Comparison of ENCODE assay signal across 8 cellular contexts in genomic region chr2:47724221-47724981, GRCh38. TPM values are rescaled to one million over a fixed set of nuclear protein-coding genes. Genes with fewer than 3 reads are reported as not detected.
A peak's percentile ranks its signal among the peaks of the same experiment; 100 is the strongest.
DNase-seq lines count a peak whose midpoint lies in the region; ATAC-seq and TF ChIP-seq lines count a peak whose summit lies in the region.

No MANE protein-coding gene starts in this region.

- CTCF ChIA-PET in Caco-2 (lab: Charles Lee) = no interaction called here

- DNase-seq in NCI-H526 treated with DMSO at 0.1 percent for 48 hours (lab: John Stamatoyannopoulos, UW) (peak; percentile 33), natural killer cell (no peak), amygdala (lab: John Stamatoyannopoulos, UW) (no peak), Caco-2 (no peak), posterior vena cava (ENCODE audit: low spot score) (no peak), left cardiac atrium (no peak)

- H3K4me3 Mint-ChIP-seq in natural killer cell = no peak overlapping the region
- H3K4me3 Mint-ChIP-seq in Caco-2 (ENCODE audit: unreplicated experiment) = no peak overlapping the region

- no peak overlapping the region for H3K4me3 ChIP-seq in Caco-2 (ENCODE audit: low read depth, low read length)

- H3K4me1 ChIP-seq in Caco-2 = peaks cover 14% of the 10 kb centered on the region

- no peaks in the 10 kb centered on the region for H3K36me3 ChIP-seq in Caco-2 (ENCODE audit: control insufficient read depth, insufficient read depth, low read length)

- no peaks in the 10 kb centered on the region for H3K27me3 ChIP-seq in Caco-2 (replicated peaks; ENCODE audit: control insufficient read depth, insufficient read depth, low read length)

- H3K9me3 ChIP-seq in Caco-2 = peaks cover 8% of the 10 kb centered on the region

- H3K4me1 Mint-ChIP-seq in natural killer cell (no peaks in the 10 kb centered on the region), Caco-2 (ENCODE audit: low read depth, unreplicated experiment) (no peaks in the 10 kb centered on the region)

- H3K36me3 Mint-ChIP-seq in natural killer cell (no peaks in the 10 kb centered on the region), Caco-2 (ENCODE audit: insufficient read depth, unreplicated experiment) (no peaks in the 10 kb centered on the region)

- H3K27me3 Mint-ChIP-seq in natural killer cell (ENCODE audit: low read depth in 2 of 2) (peaks cover 0 to 2% of the 10 kb centered on the region in 2 donors), Caco-2 (ENCODE audit: insufficient read depth, unreplicated experiment) (no peaks in the 10 kb centered on the region)

- intact Hi-C loops in natural killer cell (cut with micrococcal nuclease) = no loop called here
- intact Hi-C loops in Caco-2 (cut with micrococcal nuclease; ENCODE audit: unreplicated experiment) = no loop called here
- intact Hi-C loops in posterior vena cava (cut with DNase I) = no loop called here
- intact Hi-C loops in left cardiac atrium (cut with DNase I) = no loop called here

- H3K27ac Mint-ChIP-seq in natural killer cell (no peak overlapping the region), Caco-2 (ENCODE audit: unreplicated experiment) (no peak overlapping the region)

- peak; percentile 92 for ATAC-seq in GM18873 (IDR thresholded peaks at IDR 0.05; ENCODE audit: low FRiP score, unreplicated experiment)
- peak; percentile 84 for ATAC-seq in HG02870 (IDR thresholded peaks at IDR 0.05; ENCODE audit: unreplicated experiment)
- ATAC-seq in natural killer cell = peak in 2 of 3 donors; percentile 28 to 48
- ATAC-seq in left cardiac atrium = no peak

- H3K9me3 Mint-ChIP-seq in natural killer cell (no peaks in the 10 kb centered on the region), Caco-2 (ENCODE audit: unreplicated experiment) (peaks cover 6% of the 10 kb centered on the region)

- no TSS peak for BruUV-seq in Caco-2 (replicated peaks; lab: Mats Ljungman, UMichigan)

- POLR2A ChIA-PET in Caco-2 (lab: Charles Lee) = no interaction called here

- TF ChIP-seq CTCF in natural killer cell (IDR thresholded peaks at IDR 0.05) (no peak), Caco-2 (IDR thresholded peaks at IDR 0.05; ENCODE audit: insufficient read depth in 1 of 2, low read depth in 1 of 2, low read length in 1 of 2, severe bottlenecking in 1 of 2, unreplicated experiment in 1 of 2) (no peak)

RNA-seq across cellular contexts. Expression of gene MSH6, which starts 58.5 kb away (rescaled TPM):
- 10 to 100 TPM; 18.5 to 35.5 (median 26.2) TPM for total RNA-seq in natural killer cell
- 93.8 and 108 TPM in 2 replicates for total RNA-seq in Caco-2 (2022)
- total RNA-seq in posterior vena cava = 10 to 100 TPM; 30.8 to 36.3 TPM
- total RNA-seq in left cardiac atrium = 10 to 100 TPM; 24.9 to 25.2 TPM

Comparison
In these comparisons a context has a peak if more than half of its experiments do, and no peak if none do; other contexts are left out.
1. ATAC-seq: peak in GM18873 (single experiment), HG02870 (single experiment) and natural killer cell (2 of 3); none in left cardiac atrium (0 of 2).